Comparison of ENCODE assay signal across 1 cellular context in the genomic region with DNA sequence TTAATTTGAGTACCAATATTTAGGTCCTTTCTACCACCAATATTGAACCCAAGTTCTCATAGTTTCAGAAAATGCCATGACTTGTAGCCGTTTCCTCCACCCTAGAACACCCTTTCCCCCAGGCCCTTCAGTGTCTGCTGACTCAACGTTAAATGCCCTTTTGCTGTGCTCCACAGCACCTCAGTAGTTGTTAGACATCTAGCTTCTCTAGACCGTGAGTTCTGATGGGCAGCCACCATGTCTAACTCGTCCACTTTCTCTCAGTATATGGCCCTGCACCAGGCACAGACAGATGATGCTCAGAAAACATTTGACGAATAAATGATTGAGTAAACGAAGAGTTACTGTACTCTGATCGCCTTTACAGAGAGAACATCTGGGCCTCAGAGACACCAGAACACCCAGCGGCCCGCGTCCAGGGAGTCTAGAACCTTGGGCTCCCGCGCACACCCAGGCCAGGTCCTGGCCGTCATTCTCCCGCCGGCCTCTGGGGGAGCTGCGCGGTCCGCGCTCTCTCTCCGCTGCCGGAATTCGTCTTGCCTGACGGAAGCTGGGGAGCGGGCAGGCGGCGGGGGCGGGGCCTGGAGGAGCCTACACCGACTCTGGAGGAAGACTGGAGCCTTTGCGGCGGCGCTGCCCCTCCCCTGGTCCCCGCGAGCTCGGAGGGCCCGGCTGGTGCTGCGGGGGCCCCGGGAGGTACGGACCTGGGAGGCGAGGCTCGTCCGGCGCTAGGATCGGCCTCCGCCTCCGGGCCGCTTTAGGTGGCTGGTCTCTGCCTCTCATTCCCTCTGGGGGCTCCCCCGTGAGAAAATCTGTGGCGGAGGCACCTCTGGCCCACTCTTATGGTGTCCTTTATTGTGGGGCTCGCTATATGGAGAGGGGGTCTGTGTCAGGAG.
TF ChIP-seq lines count a peak whose summit lies in the region.

A gene (plus strand): TSS at position 582 of the 896 bp plus-strand sequence. CDS start 1,488 bp downstream, outside the sequence.

TF ChIP-seq in HepG2, 621 proteins besides CTCF, POLR2A, EP300 and RAD21 (continued from another document and continues in another):
- TF ChIP-seq, protein P1, sequence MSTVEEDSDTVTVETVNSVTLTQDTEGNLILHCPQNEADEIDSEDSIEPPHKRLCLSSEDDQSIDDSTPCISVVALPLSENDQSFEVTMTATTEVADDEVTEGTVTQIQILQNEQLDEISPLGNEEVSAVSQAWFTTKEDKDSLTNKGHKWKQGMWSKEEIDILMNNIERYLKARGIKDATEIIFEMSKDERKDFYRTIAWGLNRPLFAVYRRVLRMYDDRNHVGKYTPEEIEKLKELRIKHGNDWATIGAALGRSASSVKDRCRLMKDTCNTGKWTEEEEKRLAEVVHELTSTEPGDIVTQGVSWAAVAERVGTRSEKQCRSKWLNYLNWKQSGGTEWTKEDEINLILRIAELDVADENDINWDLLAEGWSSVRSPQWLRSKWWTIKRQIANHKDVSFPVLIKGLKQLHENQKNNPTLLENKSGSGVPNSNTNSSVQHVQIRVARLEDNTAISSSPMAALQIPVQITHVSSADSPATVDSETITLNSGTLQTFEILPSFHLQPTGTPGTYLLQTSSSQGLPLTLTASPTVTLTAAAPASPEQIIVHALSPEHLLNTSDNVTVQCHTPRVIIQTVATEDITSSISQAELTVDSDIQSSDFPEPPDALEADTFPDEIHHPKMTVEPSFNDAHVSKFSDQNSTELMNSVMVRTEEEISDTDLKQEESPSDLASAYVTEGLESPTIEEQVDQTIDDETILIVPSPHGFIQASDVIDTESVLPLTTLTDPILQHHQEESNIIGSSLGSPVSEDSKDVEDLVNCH (CRISPR knock-in tag; IDR thresholded peaks at IDR 0.05): no peak
- TF ChIP-seq RELA (CRISPR knock-in tag; IDR thresholded peaks at IDR 0.05) (peak; percentile 58; the same call in 1 of the 2 replicates), SAFB2 (CRISPR knock-in tag; IDR thresholded peaks at IDR 0.05; ENCODE audit: borderline replicate concordance, low read depth) (peak; percentile 97), HCFC1 (IDR thresholded peaks at IDR 0.05; ENCODE audit: low read depth, low read length) (peak; percentile 62; the same call in 1 of the 2 replicates), ZNF589 (CRISPR knock-in tag; conservative IDR thresholded peaks at IDR 0.05) (no peak), DR1 (CRISPR knock-in tag; IDR thresholded peaks at IDR 0.05) (peak; percentile 63; the same call in 1 of the 2 replicates), ZNF383 (CRISPR knock-in tag; IDR thresholded peaks at IDR 0.05; ENCODE audit: borderline replicate concordance) (no peak), SALL2 (CRISPR knock-in tag; IDR thresholded peaks at IDR 0.05) (0 out of 2 replicates have a peak, but pooled peaks have one; percentile 58), KDM6A (CRISPR knock-in tag; IDR thresholded peaks at IDR 0.05; ENCODE audit: low read depth) (no peak), KDM4B (CRISPR knock-in tag; IDR thresholded peaks at IDR 0.05) (peak; percentile 93; the same call in 1 of the 2 replicates), SAP130 (CRISPR knock-in tag; IDR thresholded peaks at IDR 0.05; ENCODE audit: low read depth) (peak; percentile 98), ZNF460 (CRISPR knock-in tag; IDR thresholded peaks at IDR 0.05; ENCODE audit: borderline replicate concordance) (peak; percentile 40; the same call in 1 of the 2 replicates), HDAC1 (CRISPR knock-in tag; IDR thresholded peaks at IDR 0.05) (peak; percentile 97), ZNF446 (CRISPR knock-in tag; IDR thresholded peaks at IDR 0.05) (peak; percentile 16; the same call in 1 of the 2 replicates), ZNF615 (CRISPR knock-in tag; IDR thresholded peaks at IDR 0.05; ENCODE audit: borderline replicate concordance) (no peak), THAP11 (CRISPR knock-in tag; IDR thresholded peaks at IDR 0.05) (peak; percentile 96), ZC3H13 (CRISPR knock-in tag; IDR thresholded peaks at IDR 0.05) (peak; percentile 72), HMG20B (CRISPR knock-in tag; conservative IDR thresholded peaks at IDR 0.05) (no peak), ZNF891 (CRISPR knock-in tag; IDR thresholded peaks at IDR 0.05) (peak; percentile 81), HOXA9 (CRISPR knock-in tag; IDR thresholded peaks at IDR 0.05; ENCODE audit: borderline replicate concordance) (peak; percentile 18; the same call in 1 of the 2 replicates), PCBP1 (IDR thresholded peaks at IDR 0.05; ENCODE audit: borderline replicate concordance, low read depth, low read length) (no peak), ZNF331 (CRISPR knock-in tag; IDR thresholded peaks at IDR 0.05) (peak; percentile 90; the same call in 1 of the 2 replicates), KDM2A (CRISPR knock-in tag; IDR thresholded peaks at IDR 0.05; ENCODE audit: borderline replicate concordance, low read depth) (peak; percentile 98), TSC22D2 (CRISPR knock-in tag; IDR thresholded peaks at IDR 0.05; ENCODE audit: borderline replicate concordance) (no peak), CEBPG (CRISPR knock-in tag; IDR thresholded peaks at IDR 0.05) (0 out of 2 replicates have a peak, but pooled peaks have one; percentile 18), MEIS1 (CRISPR knock-in tag; IDR thresholded peaks at IDR 0.05; ENCODE audit: borderline replicate concordance) (peak; percentile 69; the same call in 1 of the 2 replicates)
- TF ChIP-seq, protein P2, sequence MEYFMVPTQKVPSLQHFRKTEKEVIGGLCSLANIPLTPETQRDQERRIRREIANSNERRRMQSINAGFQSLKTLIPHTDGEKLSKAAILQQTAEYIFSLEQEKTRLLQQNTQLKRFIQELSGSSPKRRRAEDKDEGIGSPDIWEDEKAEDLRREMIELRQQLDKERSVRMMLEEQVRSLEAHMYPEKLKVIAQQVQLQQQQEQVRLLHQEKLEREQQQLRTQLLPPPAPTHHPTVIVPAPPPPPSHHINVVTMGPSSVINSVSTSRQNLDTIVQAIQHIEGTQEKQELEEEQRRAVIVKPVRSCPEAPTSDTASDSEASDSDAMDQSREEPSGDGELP (IDR thresholded peaks at IDR 0.05; ENCODE audit: borderline replicate concordance, low read depth): peak; percentile 63; the same call in 1 of the 2 replicates
- TF ChIP-seq, protein P3, sequence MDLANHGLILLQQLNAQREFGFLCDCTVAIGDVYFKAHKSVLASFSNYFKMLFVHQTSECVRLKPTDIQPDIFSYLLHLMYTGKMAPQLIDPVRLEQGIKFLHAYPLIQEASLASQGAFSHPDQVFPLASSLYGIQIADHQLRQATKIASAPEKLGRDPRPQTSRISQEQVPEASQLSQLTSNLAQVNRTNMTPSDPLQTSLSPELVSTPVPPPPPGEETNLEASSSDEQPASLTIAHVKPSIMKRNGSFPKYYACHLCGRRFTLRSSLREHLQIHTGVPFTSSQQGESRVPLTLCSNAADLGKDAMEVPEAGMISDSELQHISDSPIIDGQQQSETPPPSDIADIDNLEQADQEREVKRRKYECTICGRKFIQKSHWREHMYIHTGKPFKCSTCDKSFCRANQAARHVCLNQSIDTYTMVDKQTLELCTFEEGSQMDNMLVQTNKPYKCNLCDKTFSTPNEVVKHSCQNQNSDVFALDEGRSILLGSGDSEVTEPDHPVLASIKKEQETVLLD (CRISPR knock-in tag; IDR thresholded peaks at IDR 0.05; ENCODE audit: low read depth): peak; percentile 99
- TF ChIP-seq, protein P4, sequence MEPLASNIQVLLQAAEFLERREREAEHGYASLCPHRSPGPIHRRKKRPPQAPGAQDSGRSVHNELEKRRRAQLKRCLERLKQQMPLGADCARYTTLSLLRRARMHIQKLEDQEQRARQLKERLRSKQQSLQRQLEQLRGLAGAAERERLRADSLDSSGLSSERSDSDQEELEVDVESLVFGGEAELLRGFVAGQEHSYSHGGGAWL (CRISPR knock-in tag; IDR thresholded peaks at IDR 0.05): peak; percentile 74; the same call in 1 of the 2 replicates
- TF ChIP-seq, protein P5, sequence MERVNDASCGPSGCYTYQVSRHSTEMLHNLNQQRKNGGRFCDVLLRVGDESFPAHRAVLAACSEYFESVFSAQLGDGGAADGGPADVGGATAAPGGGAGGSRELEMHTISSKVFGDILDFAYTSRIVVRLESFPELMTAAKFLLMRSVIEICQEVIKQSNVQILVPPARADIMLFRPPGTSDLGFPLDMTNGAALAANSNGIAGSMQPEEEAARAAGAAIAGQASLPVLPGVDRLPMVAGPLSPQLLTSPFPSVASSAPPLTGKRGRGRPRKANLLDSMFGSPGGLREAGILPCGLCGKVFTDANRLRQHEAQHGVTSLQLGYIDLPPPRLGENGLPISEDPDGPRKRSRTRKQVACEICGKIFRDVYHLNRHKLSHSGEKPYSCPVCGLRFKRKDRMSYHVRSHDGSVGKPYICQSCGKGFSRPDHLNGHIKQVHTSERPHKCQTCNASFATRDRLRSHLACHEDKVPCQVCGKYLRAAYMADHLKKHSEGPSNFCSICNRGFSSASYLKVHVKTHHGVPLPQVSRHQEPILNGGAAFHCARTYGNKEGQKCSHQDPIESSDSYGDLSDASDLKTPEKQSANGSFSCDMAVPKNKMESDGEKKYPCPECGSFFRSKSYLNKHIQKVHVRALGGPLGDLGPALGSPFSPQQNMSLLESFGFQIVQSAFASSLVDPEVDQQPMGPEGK (CRISPR knock-in tag; IDR thresholded peaks at IDR 0.05): peak; percentile 95
- TF ChIP-seq, protein P6, sequence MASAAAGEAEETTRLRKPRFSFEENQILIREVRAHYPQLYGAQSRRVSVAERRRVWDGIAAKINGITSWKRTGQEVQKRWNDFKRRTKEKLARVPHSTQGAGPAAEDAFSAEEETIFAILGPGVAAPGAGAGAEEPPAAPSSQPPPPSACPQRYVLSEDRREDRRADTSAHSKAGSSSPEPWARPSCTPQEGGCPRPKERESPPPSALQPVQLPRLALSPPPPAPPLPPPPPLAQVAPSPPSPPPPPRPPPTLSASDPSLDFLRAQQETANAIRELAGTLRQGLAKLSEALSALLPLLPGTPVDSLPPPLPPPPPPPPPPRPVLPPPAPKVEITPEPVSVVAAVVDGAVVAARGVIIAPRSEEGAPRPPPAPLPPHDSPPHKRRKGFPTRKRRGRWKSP (CRISPR knock-in tag; IDR thresholded peaks at IDR 0.05): peak; percentile 72
- TF ChIP-seq, protein P7, sequence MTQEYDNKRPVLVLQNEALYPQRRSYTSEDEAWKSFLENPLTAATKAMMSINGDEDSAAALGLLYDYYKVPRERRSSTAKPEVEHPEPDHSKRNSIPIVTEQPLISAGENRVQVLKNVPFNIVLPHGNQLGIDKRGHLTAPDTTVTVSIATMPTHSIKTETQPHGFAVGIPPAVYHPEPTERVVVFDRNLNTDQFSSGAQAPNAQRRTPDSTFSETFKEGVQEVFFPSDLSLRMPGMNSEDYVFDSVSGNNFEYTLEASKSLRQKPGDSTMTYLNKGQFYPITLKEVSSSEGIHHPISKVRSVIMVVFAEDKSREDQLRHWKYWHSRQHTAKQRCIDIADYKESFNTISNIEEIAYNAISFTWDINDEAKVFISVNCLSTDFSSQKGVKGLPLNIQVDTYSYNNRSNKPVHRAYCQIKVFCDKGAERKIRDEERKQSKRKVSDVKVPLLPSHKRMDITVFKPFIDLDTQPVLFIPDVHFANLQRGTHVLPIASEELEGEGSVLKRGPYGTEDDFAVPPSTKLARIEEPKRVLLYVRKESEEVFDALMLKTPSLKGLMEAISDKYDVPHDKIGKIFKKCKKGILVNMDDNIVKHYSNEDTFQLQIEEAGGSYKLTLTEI (CRISPR knock-in tag; conservative IDR thresholded peaks at IDR 0.05): no peak
- TF ChIP-seq, protein P8, sequence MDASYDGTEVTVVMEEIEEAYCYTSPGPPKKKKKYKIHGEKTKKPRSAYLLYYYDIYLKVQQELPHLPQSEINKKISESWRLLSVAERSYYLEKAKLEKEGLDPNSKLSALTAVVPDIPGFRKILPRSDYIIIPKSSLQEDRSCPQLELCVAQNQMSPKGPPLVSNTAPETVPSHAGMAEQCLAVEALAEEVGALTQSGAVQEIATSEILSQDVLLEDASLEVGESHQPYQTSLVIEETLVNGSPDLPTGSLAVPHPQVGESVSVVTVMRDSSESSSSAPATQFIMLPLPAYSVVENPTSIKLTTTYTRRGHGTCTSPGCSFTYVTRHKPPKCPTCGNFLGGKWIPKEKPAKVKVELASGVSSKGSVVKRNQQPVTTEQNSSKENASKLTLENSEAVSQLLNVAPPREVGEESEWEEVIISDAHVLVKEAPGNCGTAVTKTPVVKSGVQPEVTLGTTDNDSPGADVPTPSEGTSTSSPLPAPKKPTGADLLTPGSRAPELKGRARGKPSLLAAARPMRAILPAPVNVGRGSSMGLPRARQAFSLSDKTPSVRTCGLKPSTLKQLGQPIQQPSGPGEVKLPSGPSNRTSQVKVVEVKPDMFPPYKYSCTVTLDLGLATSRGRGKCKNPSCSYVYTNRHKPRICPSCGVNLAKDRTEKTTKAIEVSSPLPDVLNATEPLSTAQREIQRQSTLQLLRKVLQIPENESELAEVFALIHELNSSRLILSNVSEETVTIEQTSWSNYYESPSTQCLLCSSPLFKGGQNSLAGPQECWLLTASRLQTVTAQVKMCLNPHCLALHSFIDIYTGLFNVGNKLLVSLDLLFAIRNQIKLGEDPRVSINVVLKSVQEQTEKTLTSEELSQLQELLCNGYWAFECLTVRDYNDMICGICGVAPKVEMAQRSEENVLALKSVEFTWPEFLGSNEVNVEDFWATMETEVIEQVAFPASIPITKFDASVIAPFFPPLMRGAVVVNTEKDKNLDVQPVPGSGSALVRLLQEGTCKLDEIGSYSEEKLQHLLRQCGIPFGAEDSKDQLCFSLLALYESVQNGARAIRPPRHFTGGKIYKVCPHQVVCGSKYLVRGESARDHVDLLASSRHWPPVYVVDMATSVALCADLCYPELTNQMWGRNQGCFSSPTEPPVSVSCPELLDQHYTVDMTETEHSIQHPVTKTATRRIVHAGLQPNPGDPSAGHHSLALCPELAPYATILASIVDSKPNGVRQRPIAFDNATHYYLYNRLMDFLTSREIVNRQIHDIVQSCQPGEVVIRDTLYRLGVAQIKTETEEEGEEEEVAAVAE (CRISPR knock-in tag; IDR thresholded peaks at IDR 0.05; ENCODE audit: borderline replicate concordance): peak; percentile 93; the same call in 1 of the 2 replicates
- TF ChIP-seq, protein P9, sequence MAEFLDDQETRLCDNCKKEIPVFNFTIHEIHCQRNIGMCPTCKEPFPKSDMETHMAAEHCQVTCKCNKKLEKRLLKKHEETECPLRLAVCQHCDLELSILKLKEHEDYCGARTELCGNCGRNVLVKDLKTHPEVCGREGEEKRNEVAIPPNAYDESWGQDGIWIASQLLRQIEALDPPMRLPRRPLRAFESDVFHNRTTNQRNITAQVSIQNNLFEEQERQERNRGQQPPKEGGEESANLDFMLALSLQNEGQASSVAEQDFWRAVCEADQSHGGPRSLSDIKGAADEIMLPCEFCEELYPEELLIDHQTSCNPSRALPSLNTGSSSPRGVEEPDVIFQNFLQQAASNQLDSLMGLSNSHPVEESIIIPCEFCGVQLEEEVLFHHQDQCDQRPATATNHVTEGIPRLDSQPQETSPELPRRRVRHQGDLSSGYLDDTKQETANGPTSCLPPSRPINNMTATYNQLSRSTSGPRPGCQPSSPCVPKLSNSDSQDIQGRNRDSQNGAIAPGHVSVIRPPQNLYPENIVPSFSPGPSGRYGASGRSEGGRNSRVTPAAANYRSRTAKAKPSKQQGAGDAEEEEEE (CRISPR knock-in tag; IDR thresholded peaks at IDR 0.05; ENCODE audit: borderline replicate concordance): peak; percentile 93; the same call in 1 of the 2 replicates
- TF ChIP-seq, protein P10, sequence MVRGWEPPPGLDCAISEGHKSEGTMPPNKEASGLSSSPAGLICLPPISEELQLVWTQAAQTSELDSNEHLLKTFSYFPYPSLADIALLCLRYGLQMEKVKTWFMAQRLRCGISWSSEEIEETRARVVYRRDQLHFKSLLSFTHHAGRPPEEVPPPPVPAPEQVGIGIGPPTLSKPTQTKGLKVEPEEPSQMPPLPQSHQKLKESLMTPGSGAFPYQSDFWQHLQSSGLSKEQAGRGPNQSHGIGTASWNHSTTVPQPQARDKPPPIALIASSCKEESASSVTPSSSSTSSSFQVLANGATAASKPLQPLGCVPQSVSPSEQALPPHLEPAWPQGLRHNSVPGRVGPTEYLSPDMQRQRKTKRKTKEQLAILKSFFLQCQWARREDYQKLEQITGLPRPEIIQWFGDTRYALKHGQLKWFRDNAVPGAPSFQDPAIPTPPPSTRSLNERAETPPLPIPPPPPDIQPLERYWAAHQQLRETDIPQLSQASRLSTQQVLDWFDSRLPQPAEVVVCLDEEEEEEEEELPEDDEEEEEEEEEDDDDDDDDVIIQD (CRISPR knock-in tag; IDR thresholded peaks at IDR 0.05; ENCODE audit: low read depth): peak; percentile 81; the same call in 1 of the 2 replicates
